14 cellular contexts compared by ENCODE assay signal in genomic region chr6:169638388-169638787, GRCh38.
DNase-seq lines count a peak whose midpoint lies in the region; ATAC-seq and TF ChIP-seq lines count a peak whose summit lies in the region.
"Had no signal": no experiment of that assay in that cellular context is flagged by ENCODE, and none has a peak within 500 bp of the region (broad histone marks: within the 10 kb centered on the region; RNA-seq: fewer than 3 reads in every experiment).

No MANE protein-coding gene starts in this region.

- peaks cover 11% of the 10 kb centered on the region for H3K36me3 Mint-ChIP-seq in type B pancreatic cell

- H3K9me3 Mint-ChIP-seq in type B pancreatic cell, result no peaks in the 10 kb centered on the region
- H3K9me3 Mint-ChIP-seq: CD4-positive, alpha-beta T cell; GM23338 had no signal

- H3K4me1 Mint-ChIP-seq in type B pancreatic cell (ENCODE audit: unreplicated experiment), result peaks cover 5% of the 10 kb centered on the region
- H3K4me1 Mint-ChIP-seq: GM23338 had no signal

- no peaks in the 10 kb centered on the region for H3K27me3 Mint-ChIP-seq in type B pancreatic cell
- H3K27me3 Mint-ChIP-seq: CD4-positive, alpha-beta T cell had no signal

- no peak overlapping the region for H3K27ac ChIP-seq in lower lobe of right lung
- H3K27ac ChIP-seq: 22Rv1, A549, C4-2B had no signal

- H3K4me1 ChIP-seq in lower lobe of right lung, result no peaks in the 10 kb centered on the region
- H3K4me1 ChIP-seq: A549, Caco-2 had no signal

- H3K27ac Mint-ChIP-seq in type B pancreatic cell, result no peak overlapping the region
- H3K27ac Mint-ChIP-seq: CD4-positive, alpha-beta T cell; GM23338 had no signal

- no peaks in the 10 kb centered on the region for H3K27me3 ChIP-seq in lower lobe of right lung (ENCODE audit: low read depth)

- H3K36me3 ChIP-seq in lower lobe of right lung, result peaks cover 6% of the 10 kb centered on the region

- peak; percentile 21 for DNase-seq in activated CD8-positive, alpha-beta memory T cell treated with anti-CD3 and anti-CD28 coated beads for 24 hours
- no peak for DNase-seq in activated CD8-positive, alpha-beta memory T cell treated with anti-CD3 and anti-CD28 coated beads, Interleukin-2, amount 50 U/mL, for 4 hours
- DNase-seq in lower lobe of right lung, result peak; percentile 34
- DNase-seq in type B pancreatic cell (ENCODE audit: extremely low spot score, unreplicated experiment), result peak; percentile 63
- DNase-seq in NCI-H1694 (lab: John Stamatoyannopoulos, UW), result no peak
- DNase-seq in activated naive CD4-positive, alpha-beta T cell treated with anti-CD3 and anti-CD28 coated beads, Interleukin-2, amount 50 U/mL, for 16 hours, result no peak
- DNase-seq in activated CD4-positive, alpha-beta T cell treated with anti-CD3 and anti-CD28 coated beads, Interleukin-2, amount 50 U/mL, for 48 hours, result no peak
- DNase-seq: AML-193; Caco-2; CD4-positive, alpha-beta T cell had no signal

- no peak for TF ChIP-seq CTCF in lower lobe of right lung (IDR thresholded peaks at IDR 0.05)
- no peak for TF ChIP-seq CTCF in type B pancreatic cell (conservative IDR thresholded peaks at IDR 0.05)

- no peaks in the 10 kb centered on the region for H3K9me3 ChIP-seq in lower lobe of right lung
- H3K9me3 ChIP-seq: A549, Caco-2 had no signal

- no peak overlapping the region for H3K4me3 Mint-ChIP-seq in type B pancreatic cell
- H3K4me3 Mint-ChIP-seq: CD4-positive, alpha-beta T cell; GM23338 had no signal

- no peak for ATAC-seq in lower lobe of right lung
- ATAC-seq: A549, GM23338 had no signal

- no peak overlapping the region for H3K4me3 ChIP-seq in lower lobe of right lung
- H3K4me3 ChIP-seq: A549, GM23338 had no signal

- intact Hi-C loops in lower lobe of right lung (cut with DNase I), result no loop called here

Comparison
In these comparisons a context has a peak if more than half of its experiments do, and no peak if none do; other contexts are left out.
1. DNase-seq: peak in activated CD8-positive, alpha-beta memory T cell treated with anti-CD3 and anti-CD28 coated beads for 24 hours (single experiment), lower lobe of right lung (single experiment) and type B pancreatic cell (single experiment); none in activated CD8-positive, alpha-beta memory T cell treated with anti-CD3 and anti-CD28 coated beads, Interleukin-2, amount 50 U/mL, for 4 hours (single experiment), NCI-H1694 (single experiment), activated naive CD4-positive, alpha-beta T cell treated with anti-CD3 and anti-CD28 coated beads, Interleukin-2, amount 50 U/mL, for 16 hours (single experiment) and activated CD4-positive, alpha-beta T cell treated with anti-CD3 and anti-CD28 coated beads, Interleukin-2, amount 50 U/mL, for 48 hours (0 of 2).